1 cellular context compared by ENCODE assay signal in genomic region chr20:62378215-62378614, GRCh38.
A peak's percentile ranks its signal among the peaks of the same experiment; 100 is the strongest.
TF ChIP-seq lines count a peak whose summit lies in the region.

No MANE protein-coding gene starts in this region.

TF ChIP-seq in HepG2, 621 proteins besides CTCF, POLR2A, EP300 and RAD21:
- TF ChIP-seq ZNF737 (CRISPR knock-in tag; IDR thresholded peaks at IDR 0.05; ENCODE audit: borderline replicate concordance) (no peak), ZBTB33 (CRISPR knock-in tag; IDR thresholded peaks at IDR 0.05) (peak; percentile 34; the same call in 1 of the 2 replicates), ZNF235 (CRISPR knock-in tag; IDR thresholded peaks at IDR 0.05; ENCODE audit: borderline replicate concordance) (no peak), ZNF615 (CRISPR knock-in tag; IDR thresholded peaks at IDR 0.05; ENCODE audit: borderline replicate concordance) (no peak), AGO1 (IDR thresholded peaks at IDR 0.05; ENCODE audit: low read depth, low read length, poor library complexity, severe bottlenecking) (peak; percentile 23), HMGXB3 (CRISPR knock-in tag; IDR thresholded peaks at IDR 0.05; ENCODE audit: borderline replicate concordance) (no peak), ZFYVE20 (CRISPR knock-in tag; IDR thresholded peaks at IDR 0.05; ENCODE audit: borderline replicate concordance, low read depth) (no peak), GMEB2 (CRISPR knock-in tag; IDR thresholded peaks at IDR 0.05; ENCODE audit: low read depth) (no peak), ZNF75D (CRISPR knock-in tag; IDR thresholded peaks at IDR 0.05; ENCODE audit: borderline replicate concordance) (no peak), AGO2 (optimal IDR thresholded peaks at IDR 0.05; ENCODE audit: low read depth, low read length) (peak; percentile 40), ZNF280B (CRISPR knock-in tag; IDR thresholded peaks at IDR 0.05; ENCODE audit: borderline replicate concordance) (no peak), ZNF10 (CRISPR knock-in tag; IDR thresholded peaks at IDR 0.05; ENCODE audit: borderline replicate concordance, low read depth) (no peak), ISX (CRISPR knock-in tag; conservative IDR thresholded peaks at IDR 0.05) (no peak), RXRA (CRISPR knock-in tag; IDR thresholded peaks at IDR 0.05) (no peak), ZZZ3 (CRISPR knock-in tag; IDR thresholded peaks at IDR 0.05; ENCODE audit: borderline replicate concordance) (no peak), HNRNPLL (IDR thresholded peaks at IDR 0.05; ENCODE audit: low read depth, low read length, poor library complexity, severe bottlenecking) (no peak), ZNF687 (CRISPR knock-in tag; IDR thresholded peaks at IDR 0.05) (peak; percentile 32; the same call in 1 of the 2 replicates)
